In genomic region chr9:127693697-127694096, GRCh38 we compare ENCODE assay signal across 1 cellular context.
TF ChIP-seq lines count a peak whose summit lies in the region.

No MANE protein-coding gene starts in this region.

TF ChIP-seq in K562, 482 proteins besides CTCF, POLR2A, EP300 and RAD21:
- TF ChIP-seq RBM25 (IDR thresholded peaks at IDR 0.05; ENCODE audit: low read depth, low read length, severe bottlenecking) (peak; percentile 56), BCOR (IDR thresholded peaks at IDR 0.05) (0 out of 2 replicates have a peak, but pooled peaks have one; percentile 13), ZNF347 (CRISPR knock-in tag; IDR thresholded peaks at IDR 0.05; ENCODE audit: low read depth) (no peak)
